ENCODE assay signal across 1 cellular context in genomic region chrX:70336767-70337166, GRCh38.
A peak's percentile ranks its signal among the peaks of the same experiment; 100 is the strongest.
TF ChIP-seq lines count a peak whose summit lies in the region.

No MANE protein-coding gene starts in this region.

TF ChIP-seq in GM12878, 131 proteins besides CTCF, POLR2A, EP300 and RAD21 (continued from another document and continues in another):
- no peak for TF ChIP-seq ZBTB40 (IDR thresholded peaks at IDR 0.05; ENCODE audit: borderline replicate concordance)
- TF ChIP-seq SPI1 (IDR thresholded peaks at IDR 0.05; ENCODE audit: borderline replicate concordance, insufficient read depth, low read depth, low read length) = peak; percentile 90
- TF ChIP-seq, protein P1, sequence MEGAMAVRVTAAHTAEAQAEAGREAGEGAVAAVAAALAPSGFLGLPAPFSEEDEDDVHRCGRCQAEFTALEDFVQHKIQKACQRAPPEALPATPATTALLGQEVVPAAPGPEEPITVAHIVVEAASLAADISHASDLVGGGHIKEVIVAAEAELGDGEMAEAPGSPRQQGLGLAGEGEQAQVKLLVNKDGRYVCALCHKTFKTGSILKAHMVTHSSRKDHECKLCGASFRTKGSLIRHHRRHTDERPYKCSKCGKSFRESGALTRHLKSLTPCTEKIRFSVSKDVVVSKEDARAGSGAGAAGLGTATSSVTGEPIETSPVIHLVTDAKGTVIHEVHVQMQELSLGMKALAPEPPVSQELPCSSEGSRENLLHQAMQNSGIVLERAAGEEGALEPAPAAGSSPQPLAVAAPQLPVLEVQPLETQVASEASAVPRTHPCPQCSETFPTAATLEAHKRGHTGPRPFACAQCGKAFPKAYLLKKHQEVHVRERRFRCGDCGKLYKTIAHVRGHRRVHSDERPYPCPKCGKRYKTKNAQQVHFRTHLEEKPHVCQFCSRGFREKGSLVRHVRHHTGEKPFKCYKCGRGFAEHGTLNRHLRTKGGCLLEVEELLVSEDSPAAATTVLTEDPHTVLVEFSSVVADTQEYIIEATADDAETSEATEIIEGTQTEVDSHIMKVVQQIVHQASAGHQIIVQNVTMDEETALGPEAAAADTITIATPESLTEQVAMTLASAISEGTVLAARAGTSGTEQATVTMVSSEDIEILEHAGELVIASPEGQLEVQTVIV (IDR thresholded peaks at IDR 0.05; ENCODE audit: borderline replicate concordance, partially characterized antibody) = no peak
- no peak for TF ChIP-seq SP1 (IDR thresholded peaks at IDR 0.05; ENCODE audit: low read depth, low read length)
- TF ChIP-seq ZNF217 (IDR thresholded peaks at IDR 0.05) = peak; percentile 72; the same call in 1 of the 2 replicates
- TF ChIP-seq JUNB (IDR thresholded peaks at IDR 0.05) = peak; percentile 91
- TF ChIP-seq FOXM1 (IDR thresholded peaks at IDR 0.05; ENCODE audit: low read depth, low read length) = peak; percentile 56; the same call in 1 of the 2 replicates
- TF ChIP-seq, protein P2, sequence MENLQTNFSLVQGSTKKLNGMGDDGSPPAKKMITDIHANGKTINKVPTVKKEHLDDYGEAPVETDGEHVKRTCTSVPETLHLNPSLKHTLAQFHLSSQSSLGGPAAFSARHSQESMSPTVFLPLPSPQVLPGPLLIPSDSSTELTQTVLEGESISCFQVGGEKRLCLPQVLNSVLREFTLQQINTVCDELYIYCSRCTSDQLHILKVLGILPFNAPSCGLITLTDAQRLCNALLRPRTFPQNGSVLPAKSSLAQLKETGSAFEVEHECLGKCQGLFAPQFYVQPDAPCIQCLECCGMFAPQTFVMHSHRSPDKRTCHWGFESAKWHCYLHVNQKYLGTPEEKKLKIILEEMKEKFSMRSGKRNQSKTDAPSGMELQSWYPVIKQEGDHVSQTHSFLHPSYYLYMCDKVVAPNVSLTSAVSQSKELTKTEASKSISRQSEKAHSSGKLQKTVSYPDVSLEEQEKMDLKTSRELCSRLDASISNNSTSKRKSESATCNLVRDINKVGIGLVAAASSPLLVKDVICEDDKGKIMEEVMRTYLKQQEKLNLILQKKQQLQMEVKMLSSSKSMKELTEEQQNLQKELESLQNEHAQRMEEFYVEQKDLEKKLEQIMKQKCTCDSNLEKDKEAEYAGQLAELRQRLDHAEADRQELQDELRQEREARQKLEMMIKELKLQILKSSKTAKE (IDR thresholded peaks at IDR 0.05; ENCODE audit: low read depth, poor library complexity, severe bottlenecking) = peak; percentile 73
- TF ChIP-seq FOXK2 (IDR thresholded peaks at IDR 0.05) = no peak
- peak; percentile 57; the same call in 1 of the 2 replicates for TF ChIP-seq EED (IDR thresholded peaks at IDR 0.05; ENCODE audit: low read depth)
- TF ChIP-seq MTA3 (IDR thresholded peaks at IDR 0.05; ENCODE audit: borderline replicate concordance, low read length) = no peak
- TF ChIP-seq PAX5 (IDR thresholded peaks at IDR 0.05; ENCODE audit: borderline replicate concordance, low read depth, low read length) = peak; percentile 65; the same call in 1 of the 2 replicates
- no peak for TF ChIP-seq TBL1XR1 (IDR thresholded peaks at IDR 0.05; ENCODE audit: low read depth, low read length)
- no peak for TF ChIP-seq CHD4 (IDR thresholded peaks at IDR 0.05)
- no peak for TF ChIP-seq MAX (IDR thresholded peaks at IDR 0.05; ENCODE audit: low read depth, low read length)
- TF ChIP-seq ZBTB33 (IDR thresholded peaks at IDR 0.05) = no peak
- TF ChIP-seq, protein P3, sequence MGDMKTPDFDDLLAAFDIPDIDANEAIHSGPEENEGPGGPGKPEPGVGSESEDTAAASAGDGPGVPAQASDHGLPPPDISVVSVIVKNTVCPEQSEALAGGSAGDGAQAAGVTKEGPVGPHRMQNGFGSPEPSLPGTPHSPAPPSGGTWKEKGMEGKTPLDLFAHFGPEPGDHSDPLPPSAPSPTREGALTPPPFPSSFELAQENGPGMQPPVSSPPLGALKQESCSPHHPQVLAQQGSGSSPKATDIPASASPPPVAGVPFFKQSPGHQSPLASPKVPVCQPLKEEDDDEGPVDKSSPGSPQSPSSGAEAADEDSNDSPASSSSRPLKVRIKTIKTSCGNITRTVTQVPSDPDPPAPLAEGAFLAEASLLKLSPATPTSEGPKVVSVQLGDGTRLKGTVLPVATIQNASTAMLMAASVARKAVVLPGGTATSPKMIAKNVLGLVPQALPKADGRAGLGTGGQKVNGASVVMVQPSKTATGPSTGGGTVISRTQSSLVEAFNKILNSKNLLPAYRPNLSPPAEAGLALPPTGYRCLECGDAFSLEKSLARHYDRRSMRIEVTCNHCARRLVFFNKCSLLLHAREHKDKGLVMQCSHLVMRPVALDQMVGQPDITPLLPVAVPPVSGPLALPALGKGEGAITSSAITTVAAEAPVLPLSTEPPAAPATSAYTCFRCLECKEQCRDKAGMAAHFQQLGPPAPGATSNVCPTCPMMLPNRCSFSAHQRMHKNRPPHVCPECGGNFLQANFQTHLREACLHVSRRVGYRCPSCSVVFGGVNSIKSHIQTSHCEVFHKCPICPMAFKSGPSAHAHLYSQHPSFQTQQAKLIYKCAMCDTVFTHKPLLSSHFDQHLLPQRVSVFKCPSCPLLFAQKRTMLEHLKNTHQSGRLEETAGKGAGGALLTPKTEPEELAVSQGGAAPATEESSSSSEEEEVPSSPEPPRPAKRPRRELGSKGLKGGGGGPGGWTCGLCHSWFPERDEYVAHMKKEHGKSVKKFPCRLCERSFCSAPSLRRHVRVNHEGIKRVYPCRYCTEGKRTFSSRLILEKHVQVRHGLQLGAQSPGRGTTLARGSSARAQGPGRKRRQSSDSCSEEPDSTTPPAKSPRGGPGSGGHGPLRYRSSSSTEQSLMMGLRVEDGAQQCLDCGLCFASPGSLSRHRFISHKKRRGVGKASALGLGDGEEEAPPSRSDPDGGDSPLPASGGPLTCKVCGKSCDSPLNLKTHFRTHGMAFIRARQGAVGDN (IDR thresholded peaks at IDR 0.05) = no peak
- TF ChIP-seq DPF2 (IDR thresholded peaks at IDR 0.05) = peak; percentile 95
- no peak for TF ChIP-seq CHD1 (IDR thresholded peaks at IDR 0.05; ENCODE audit: low read depth, low read length)
- TF ChIP-seq STAT3 (IDR thresholded peaks at IDR 0.05; ENCODE audit: low read depth, low read length) = no peak
- peak; percentile 57; the same call in 1 of the 2 replicates for TF ChIP-seq CBFB (IDR thresholded peaks at IDR 0.05; ENCODE audit: low read depth)
- no peak for TF ChIP-seq BRCA1 (IDR thresholded peaks at IDR 0.05; ENCODE audit: low read depth, low read length)
- no peak for TF ChIP-seq SIX5 (IDR thresholded peaks at IDR 0.05; ENCODE audit: low read depth, low read length, severe bottlenecking)
- TF ChIP-seq TARDBP (IDR thresholded peaks at IDR 0.05; ENCODE audit: borderline replicate concordance) = no peak
- no peak for TF ChIP-seq CHD2 (IDR thresholded peaks at IDR 0.05; ENCODE audit: borderline replicate concordance, low read depth, low read length)
- no peak for TF ChIP-seq ASH2L (IDR thresholded peaks at IDR 0.05; ENCODE audit: borderline replicate concordance, low read depth)
- peak; percentile 58 for TF ChIP-seq RELB (IDR thresholded peaks at IDR 0.05; ENCODE audit: low read depth)
- TF ChIP-seq ZSCAN29 (IDR thresholded peaks at IDR 0.05) = no peak
- TF ChIP-seq, protein P4, sequence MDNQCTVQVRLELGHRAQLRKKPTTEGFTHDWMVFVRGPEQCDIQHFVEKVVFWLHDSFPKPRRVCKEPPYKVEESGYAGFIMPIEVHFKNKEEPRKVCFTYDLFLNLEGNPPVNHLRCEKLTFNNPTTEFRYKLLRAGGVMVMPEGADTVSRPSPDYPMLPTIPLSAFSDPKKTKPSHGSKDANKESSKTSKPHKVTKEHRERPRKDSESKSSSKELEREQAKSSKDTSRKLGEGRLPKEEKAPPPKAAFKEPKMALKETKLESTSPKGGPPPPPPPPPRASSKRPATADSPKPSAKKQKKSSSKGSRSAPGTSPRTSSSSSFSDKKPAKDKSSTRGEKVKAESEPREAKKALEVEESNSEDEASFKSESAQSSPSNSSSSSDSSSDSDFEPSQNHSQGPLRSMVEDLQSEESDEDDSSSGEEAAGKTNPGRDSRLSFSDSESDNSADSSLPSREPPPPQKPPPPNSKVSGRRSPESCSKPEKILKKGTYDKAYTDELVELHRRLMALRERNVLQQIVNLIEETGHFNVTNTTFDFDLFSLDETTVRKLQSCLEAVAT (IDR thresholded peaks at IDR 0.05) = no peak
- TF ChIP-seq TAF1 (IDR thresholded peaks at IDR 0.05; ENCODE audit: borderline replicate concordance, low read depth, low read length) = no peak
- TF ChIP-seq ZNF207 (IDR thresholded peaks at IDR 0.05; ENCODE audit: borderline replicate concordance) = no peak
- 0 out of 2 replicates have a peak, but pooled peaks have one; percentile 28 for TF ChIP-seq PML (IDR thresholded peaks at IDR 0.05; ENCODE audit: low read length)
- no peak for TF ChIP-seq BCLAF1 (IDR thresholded peaks at IDR 0.05)
- no peak for TF ChIP-seq TCF12 (IDR thresholded peaks at IDR 0.05; ENCODE audit: low read depth, low read length)
- no peak for TF ChIP-seq SREBF2 (IDR thresholded peaks at IDR 0.05; ENCODE audit: low read length)
- TF ChIP-seq POLR2AphosphoS5 (IDR thresholded peaks at IDR 0.05; ENCODE audit: low read length) = no peak
- no peak for TF ChIP-seq YBX1 (IDR thresholded peaks at IDR 0.05)
- peak; percentile 77 for TF ChIP-seq CREM (IDR thresholded peaks at IDR 0.05; ENCODE audit: low read depth)
